In the genomic region with DNA sequence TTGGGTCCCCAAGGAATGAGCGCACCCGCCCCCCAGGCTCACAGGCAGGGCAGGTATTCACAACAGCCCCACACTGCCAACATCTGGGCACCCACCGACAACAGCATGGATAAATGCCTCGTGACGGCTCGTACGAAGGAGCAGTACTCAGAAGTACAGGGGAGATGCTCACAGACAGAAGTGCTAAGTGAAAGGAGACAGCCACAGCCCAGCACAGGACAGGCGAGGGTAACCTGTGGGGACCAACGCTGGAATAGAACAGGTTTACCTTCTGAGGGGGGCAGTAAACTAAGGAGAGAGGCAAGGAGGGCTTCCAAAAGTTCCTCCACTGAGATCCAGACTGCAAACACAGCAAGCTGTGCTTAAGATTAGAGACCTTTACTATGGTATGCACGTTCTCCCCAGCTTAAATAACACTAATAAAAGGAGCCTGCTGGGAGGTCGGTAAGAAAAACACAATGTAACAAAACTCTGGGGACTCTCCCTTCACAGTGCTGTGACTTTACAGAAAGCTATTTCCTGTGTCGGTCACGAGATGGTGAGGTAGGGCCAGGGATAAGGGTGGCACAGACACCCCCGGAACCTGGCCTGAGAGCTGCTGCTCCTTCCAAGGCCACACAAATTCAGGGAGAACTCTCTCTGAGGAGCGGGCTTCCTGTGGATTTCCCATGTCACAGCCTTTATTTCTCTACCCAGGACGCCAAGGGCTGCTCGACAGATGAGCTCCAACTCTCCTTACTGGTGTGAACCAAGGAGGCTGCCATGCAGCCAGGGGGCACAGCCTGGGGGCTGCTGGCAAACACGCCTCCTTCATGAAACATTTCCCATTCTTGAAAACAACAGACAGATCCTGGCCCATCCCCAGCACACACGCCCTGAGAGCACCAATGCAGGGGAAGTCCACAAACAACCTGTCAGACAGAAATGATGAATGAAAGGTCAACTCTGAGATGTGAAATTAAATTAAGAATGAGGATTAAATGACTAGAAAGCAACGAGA, we compare ENCODE assay signal across 8 cellular contexts. TPM values are rescaled to one million over a fixed set of nuclear protein-coding genes. Genes with fewer than 3 reads are reported as not detected.
DNase-seq lines count a peak whose midpoint lies in the region; ATAC-seq and TF ChIP-seq lines count a peak whose summit lies in the region.

No MANE protein-coding gene starts in this region.

- intact Hi-C loops in cardiac septum (cut with DNase I) (no loop called here), Right ventricle myocardium superior (cut with DNase I) (no loop called here)

- H3K4me1 Mint-ChIP-seq in brain: peaks cover 31% of the 10 kb centered on the region
- H3K4me1 Mint-ChIP-seq in stimulated activated naive B cell treated with anti-CD40 and anti-IgM and Interleukin-4, amounts not matched to agents 10 μg/mL and 1 μg/mL and 100 μg/mL, for 72 hours: peaks cover 67 to 86% of the 10 kb centered on the region in 2 donors

- H3K9me3 Mint-ChIP-seq in brain: peaks cover 0 to 64% (median 0%) of the 10 kb centered on the region in 5 experiments
- no peaks in the 10 kb centered on the region for H3K9me3 Mint-ChIP-seq in stimulated activated naive B cell treated with anti-CD40 and anti-IgM and Interleukin-4, amounts not matched to agents 10 μg/mL and 1 μg/mL and 100 μg/mL, for 72 hours

- H3K27me3 Mint-ChIP-seq in brain: no peaks in the 10 kb centered on the region
- H3K27me3 Mint-ChIP-seq in stimulated activated naive B cell treated with anti-CD40 and anti-IgM and Interleukin-4, amounts not matched to agents 10 μg/mL and 1 μg/mL and 100 μg/mL, for 72 hours: no peaks in the 10 kb centered on the region

- peak; percentile 66 for DNase-seq in cardiac septum (ENCODE audit: low spot score)
- DNase-seq in Right ventricle myocardium superior: no peak
- DNase-seq in stimulated activated naive B cell treated with anti-CD40 and anti-IgM and Interleukin-4, amounts not matched to agents 10 μg/mL and 1 μg/mL and 100 μg/mL, for 72 hours: no peak
- no peak for DNase-seq in medulla oblongata (ENCODE audit: extremely low spot score)
- no peak for DNase-seq in stimulated activated CD4-positive, alpha-beta T cell treated with anti-CD3 and anti-CD28 coated beads, Interleukin-2, amount 100 ng/mL, for 48 hours
- DNase-seq in LoVo (ENCODE audit: low spot score): no peak

- peak overlapping the region in 3 of 5 experiments; percentile 38 to 87 (median 61) for H3K27ac Mint-ChIP-seq in brain
- H3K27ac Mint-ChIP-seq in stimulated activated naive B cell treated with anti-CD40 and anti-IgM and Interleukin-4, amounts not matched to agents 10 μg/mL and 1 μg/mL and 100 μg/mL, for 72 hours: peak overlapping the region; percentile 99

- peak overlapping the region in 1 of 5 experiments; percentile 68 for H3K4me3 Mint-ChIP-seq in brain
- H3K4me3 Mint-ChIP-seq in stimulated activated naive B cell treated with anti-CD40 and anti-IgM and Interleukin-4, amounts not matched to agents 10 μg/mL and 1 μg/mL and 100 μg/mL, for 72 hours: peak overlapping the region; percentile 81 to 83

- TF ChIP-seq CTCF in brain (conservative IDR thresholded peaks at IDR 0.05): no peak

- ATAC-seq in Right ventricle myocardium superior (ENCODE audit: poor library complexity) (no peak), HG03139 (IDR thresholded peaks at IDR 0.05; ENCODE audit: unreplicated experiment) (peak; percentile 31)
- ATAC-seq in stimulated activated naive B cell treated with anti-CD40 and anti-IgM and Interleukin-4, amounts not matched to agents 10 μg/mL and 1 μg/mL and 100 μg/mL, for 72 hours (replicated peaks): peak; percentile 64 to 69

- peaks cover 99% of the 10 kb centered on the region for H3K36me3 Mint-ChIP-seq in brain
- peaks cover 75 to 90% of the 10 kb centered on the region in 2 donors for H3K36me3 Mint-ChIP-seq in stimulated activated naive B cell treated with anti-CD40 and anti-IgM and Interleukin-4, amounts not matched to agents 10 μg/mL and 1 μg/mL and 100 μg/mL, for 72 hours

RNA-seq across cellular contexts. Expression of gene SLC15A4, which starts 26.3 kb away (rescaled TPM):
- 15.8 TPM for total RNA-seq in cardiac septum
- 14.2 TPM for total RNA-seq in Right ventricle myocardium superior
- polyA plus RNA-seq in brain (ENCODE audit: insufficient read depth, low read depth, low replicate concordance): 13.8 TPM

RNA-seq across cellular contexts. Expression of gene GLT1D1, which starts 55.9 kb away (rescaled TPM):
- total RNA-seq in cardiac septum (1.1 TPM), Right ventricle myocardium superior (0.30 TPM)
- 6.6 TPM for polyA plus RNA-seq in brain (ENCODE audit: insufficient read depth, low read depth, low replicate concordance)
